ENCODE assay signal across 10 cellular contexts in the genomic region with DNA sequence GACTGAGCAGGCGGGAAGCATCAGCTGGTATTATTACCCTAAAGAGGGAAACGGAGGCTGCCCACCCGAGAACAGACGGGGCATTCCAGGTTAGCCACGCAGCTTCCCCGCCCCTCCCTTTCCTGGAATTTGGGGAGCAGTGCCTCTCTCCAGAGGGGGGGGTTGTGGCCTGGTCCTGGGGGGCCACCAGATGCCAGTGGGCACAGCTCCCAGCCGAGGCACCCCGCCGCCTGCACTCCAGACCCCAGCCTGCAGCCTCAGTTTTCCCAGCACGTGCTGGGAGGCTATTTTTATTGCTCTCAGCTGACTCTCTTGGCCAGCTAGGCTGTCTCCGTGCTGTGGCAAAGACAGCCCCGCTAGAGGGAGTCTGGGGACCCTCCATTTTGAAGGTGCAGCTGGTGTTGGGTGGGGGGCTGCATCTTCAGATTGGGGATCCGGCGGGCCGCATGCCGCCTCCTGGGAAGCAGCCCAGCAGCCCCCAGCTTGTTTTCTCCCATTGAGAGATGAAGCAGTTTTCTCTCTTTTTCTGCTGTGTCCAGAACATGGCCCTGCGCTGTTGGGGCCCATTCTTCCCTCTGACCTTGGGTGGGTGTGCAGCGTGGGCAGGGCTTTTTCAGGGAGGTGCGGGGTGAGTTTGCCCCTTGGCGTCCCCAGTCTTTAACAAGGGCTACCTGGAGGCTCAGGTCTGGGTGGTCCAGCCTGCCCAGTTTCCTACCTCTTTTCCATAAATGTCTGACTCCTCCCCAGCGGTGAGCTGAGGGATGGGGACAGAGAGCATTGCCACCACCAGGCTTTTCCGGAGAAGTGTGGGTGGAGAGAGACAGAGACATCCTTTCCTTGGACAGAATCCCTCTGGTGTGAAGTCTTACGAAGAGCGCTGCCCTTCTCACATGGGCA.
DNase-seq lines count a peak whose midpoint lies in the region; ATAC-seq and TF ChIP-seq lines count a peak whose summit lies in the region.
"Had no signal": no experiment of that assay in that cellular context is flagged by ENCODE, and none has a peak within 500 bp of the region (broad histone marks: within the 10 kb centered on the region; RNA-seq: fewer than 3 reads in every experiment).

No MANE protein-coding gene starts in this region.

- H3K27ac ChIP-seq in DOHH2 (ENCODE audit: low read depth, low read length) (no peak overlapping the region), body of pancreas (no peak overlapping the region)
- H3K27ac ChIP-seq in naive thymus-derived CD4-positive, alpha-beta T cell (ENCODE audit: low read depth, low read length): no peak overlapping the region
- H3K27ac ChIP-seq: HL-60 had no signal

- POLR2A ChIA-PET in AG04449 (lab: Yijun Ruan, JAX): no interaction called here
- POLR2A ChIA-PET in naive thymus-derived CD4-positive, alpha-beta T cell (lab: Charles Lee): no interaction called here

- H3K9me3 ChIP-seq in DOHH2 (ENCODE audit: control insufficient read depth, insufficient read depth, low read length): no peaks in the 10 kb centered on the region
- H3K9me3 ChIP-seq in naive thymus-derived CD4-positive, alpha-beta T cell (ENCODE audit: control insufficient read depth in 2 of 3, low read length in 3 of 3): no peaks in the 10 kb centered on the region
- no peaks in the 10 kb centered on the region for H3K9me3 ChIP-seq in body of pancreas

- H3K9me3 Mint-ChIP-seq in naive thymus-derived CD4-positive, alpha-beta T cell: peaks cover 0 to 2% (median 0%) of the 10 kb centered on the region in 11 donors

- CTCF ChIA-PET in AG04449 (lab: Yijun Ruan, JAX): interaction anchor here (0.7 to 5.6 kb wide), 12 partner anchors 8 to 298 kb away, joined by 3 to 24 read pairs (median 3); no protein-coding TSS in a partner anchor
- CTCF ChIA-PET in naive thymus-derived CD4-positive, alpha-beta T cell (lab: Charles Lee): interaction anchor here (0.6 to 1.0 kb wide), 2 partner anchors 65 to 519 kb away, joined by 3 to 4 read pairs; no protein-coding TSS in a partner anchor

- intact Hi-C loops in naive thymus-derived CD4-positive, alpha-beta T cell (cut with micrococcal nuclease): loop anchor here in 1 of 2 donors (5.0 to 10.0 kb wide), 4 partner anchors 243 to 1036 kb away; no protein-coding TSS in a partner anchor
- intact Hi-C loops in body of pancreas (cut with DNase I): no loop called here

- no peak for ATAC-seq in naive thymus-derived CD4-positive, alpha-beta T cell
- ATAC-seq in HG02852 (IDR thresholded peaks at IDR 0.05; ENCODE audit: unreplicated experiment) (no peak), body of pancreas (no peak)

- no peak for TF ChIP-seq POLR2A in body of pancreas (IDR thresholded peaks at IDR 0.05)

- no peak overlapping the region for H3K4me2 ChIP-seq in DOHH2 (ENCODE audit: low read length)

- H3K4me1 ChIP-seq in DOHH2 (ENCODE audit: control insufficient read depth, low read length) (peaks cover 27% of the 10 kb centered on the region), body of pancreas (peaks cover 16% of the 10 kb centered on the region)
- H3K4me1 ChIP-seq in naive thymus-derived CD4-positive, alpha-beta T cell (ENCODE audit: control insufficient read depth in 2 of 2, insufficient read depth in 2 of 2, low read length in 2 of 2): peaks cover 0 to 9% of the 10 kb centered on the region in 2 donors

- H3K4me3 Mint-ChIP-seq in naive thymus-derived CD4-positive, alpha-beta T cell: peak overlapping the region in 2 of 10 donors; percentile 17 to 42

- H3K79me2 ChIP-seq in DOHH2 (ENCODE audit: control insufficient read depth, low read length): no peaks in the 10 kb centered on the region

- H3K36me3 ChIP-seq in DOHH2 (ENCODE audit: control insufficient read depth, low read length) (no peaks in the 10 kb centered on the region), body of pancreas (replicated peaks in 1 of 2; ENCODE audit: insufficient read depth in 1 of 2, low read depth in 2 of 2) (no peaks in the 10 kb centered on the region)
- peaks cover 0 to 6% (median 0%) of the 10 kb centered on the region in 3 experiments for H3K36me3 ChIP-seq in naive thymus-derived CD4-positive, alpha-beta T cell (ENCODE audit: control insufficient read depth in 2 of 3, insufficient read depth in 3 of 3, low read length in 3 of 3)

- peaks cover 0 to 15% (median 0%) of the 10 kb centered on the region in 5 donors for H3K27me3 Mint-ChIP-seq in naive thymus-derived CD4-positive, alpha-beta T cell

- H3K4me3 ChIP-seq in AG04449 (ENCODE audit: low read depth, low read length) (no peak overlapping the region), DOHH2 (ENCODE audit: low read length) (no peak overlapping the region), body of pancreas (no peak overlapping the region)
- H3K4me3 ChIP-seq in naive thymus-derived CD4-positive, alpha-beta T cell (ENCODE audit: low read length): no peak overlapping the region

- no peaks in the 10 kb centered on the region for H4K20me1 ChIP-seq in DOHH2 (ENCODE audit: control insufficient read depth, insufficient read depth, low read depth, low read length)

- no peak for DNase-seq in AG04449 (ENCODE audit: low read depth, low spot score)
- DNase-seq in cerebellar cortex (ENCODE audit: low spot score): peak; percentile 61
- peak; percentile 43 for DNase-seq in myocyte (ENCODE audit: low read depth)
- DNase-seq in naive thymus-derived CD4-positive, alpha-beta T cell: no peak
- no peak for DNase-seq in body of pancreas
- no peak for DNase-seq in NCI-H128 (lab: John Stamatoyannopoulos, UW; ENCODE audit: unreplicated experiment)
- DNase-seq: activated CD4-positive, alpha-beta T cell treated with anti-CD3 and anti-CD28 coated beads, Interleukin-2, amount 50 U/mL, for 1 hour had no signal

- WGBS in body of pancreas, 2 donors: 76 to 83% methylated on average over 14 to 24 of the region's 24 CpGs

- peaks cover 0 to 2% (median 0%) of the 10 kb centered on the region in 5 donors for H3K36me3 Mint-ChIP-seq in naive thymus-derived CD4-positive, alpha-beta T cell

- H3F3A ChIP-seq in DOHH2 (ENCODE audit: control insufficient read depth, insufficient read depth): peaks cover 7% of the 10 kb centered on the region; the same call in 1 of the 2 replicates

- TF ChIP-seq CTCF in AG04449 (IDR thresholded peaks at IDR 0.05; ENCODE audit: insufficient read depth, low read length, missing control alignments): peak; percentile 10
- peak; percentile 18 for TF ChIP-seq CTCF in DOHH2 (IDR thresholded peaks at IDR 0.05; ENCODE audit: low read depth, low read length, poor library complexity, severe bottlenecking)
- TF ChIP-seq CTCF in body of pancreas (IDR thresholded peaks at IDR 0.05): no peak

- peak overlapping the region in 1 of 9 donors; percentile 35 for H3K27ac Mint-ChIP-seq in naive thymus-derived CD4-positive, alpha-beta T cell

- H3K4me1 Mint-ChIP-seq in naive thymus-derived CD4-positive, alpha-beta T cell: peaks cover 5 to 21% (median 11%) of the 10 kb centered on the region in 7 donors

- H3K27me3 ChIP-seq in DOHH2 (ENCODE audit: control insufficient read depth, low read length): peaks cover 30% of the 10 kb centered on the region
- no peaks in the 10 kb centered on the region for H3K27me3 ChIP-seq in naive thymus-derived CD4-positive, alpha-beta T cell (ENCODE audit: control insufficient read depth in 2 of 2, insufficient read depth in 2 of 2, low read length in 2 of 2)
- no peaks in the 10 kb centered on the region for H3K27me3 ChIP-seq in body of pancreas

- H3K9me2 ChIP-seq in DOHH2 (replicated peaks; ENCODE audit: control insufficient read depth, low read length): no peaks in the 10 kb centered on the region

Comparison
In these comparisons a context has a peak if more than half of its experiments do, and no peak if none do; other contexts are left out.
1. DNase-seq: peak in cerebellar cortex (single experiment) and myocyte (single experiment); none in AG04449 (single experiment), naive thymus-derived CD4-positive, alpha-beta T cell (0 of 9), body of pancreas (0 of 4) and NCI-H128 (single experiment).
2. CTCF ChIP-seq: peak in AG04449 (single experiment) and DOHH2 (single experiment); none in body of pancreas (0 of 7).